Comparison of ENCODE assay signal across 1 cellular context in the genomic region with DNA sequence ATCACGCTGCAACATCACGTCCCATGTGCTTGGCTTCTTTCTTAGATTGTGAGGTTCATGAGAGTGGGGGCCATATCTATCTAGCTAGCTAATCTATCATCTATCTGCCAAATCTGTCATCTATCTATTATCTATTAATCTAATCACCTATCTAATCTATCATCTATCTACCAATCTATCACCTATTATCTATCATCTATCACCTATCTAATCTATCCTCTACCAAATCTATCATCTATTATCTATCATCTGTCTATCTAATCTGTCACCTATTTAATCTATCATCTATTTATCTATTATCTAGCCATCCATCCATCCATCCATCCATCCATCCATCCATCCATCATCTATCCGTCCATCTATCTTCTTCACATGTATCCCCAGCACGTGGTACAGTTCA.
TF ChIP-seq lines count a peak whose summit lies in the region.

No MANE protein-coding gene starts in this region.

TF ChIP-seq in H1, 55 proteins besides CTCF, POLR2A, EP300 and RAD21:
- TF ChIP-seq FOSL1 (IDR thresholded peaks at IDR 0.05; ENCODE audit: insufficient read depth, low read depth, low read length) (no peak), GABPA (IDR thresholded peaks at IDR 0.05; ENCODE audit: borderline replicate concordance, insufficient read depth, low read length) (no peak), EGR1 (IDR thresholded peaks at IDR 0.05; ENCODE audit: borderline replicate concordance, low read depth, low read length) (no peak), SP4 (IDR thresholded peaks at IDR 0.05; ENCODE audit: low read length) (no peak), PHF8 (conservative IDR thresholded peaks at IDR 0.05; ENCODE audit: low read depth, low read length) (no peak), RXRA (IDR thresholded peaks at IDR 0.05; ENCODE audit: insufficient read depth, low read depth, low read length) (no peak), KDM4A (IDR thresholded peaks at IDR 0.05; ENCODE audit: low read depth, low read length, severe bottlenecking) (no peak), TBP (IDR thresholded peaks at IDR 0.05; ENCODE audit: low read depth, low read length) (no peak), YY1 (IDR thresholded peaks at IDR 0.05; ENCODE audit: low read depth, low read length) (no peak), SIRT6 (IDR thresholded peaks at IDR 0.05; ENCODE audit: low read length) (no peak), TEAD4 (IDR thresholded peaks at IDR 0.05; ENCODE audit: low read depth, low read length) (no peak), ASH2L (IDR thresholded peaks at IDR 0.05; ENCODE audit: low read length) (no peak), POLR2AphosphoS5 (IDR thresholded peaks at IDR 0.05; ENCODE audit: low read depth, low read length) (no peak), SIX5 (IDR thresholded peaks at IDR 0.05; ENCODE audit: low read depth, low read length) (no peak), NANOG (IDR thresholded peaks at IDR 0.05; ENCODE audit: insufficient read depth, low read depth, low read length, poor library complexity, severe bottlenecking) (no peak), BRCA1 (IDR thresholded peaks at IDR 0.05; ENCODE audit: low read depth, low read length) (no peak)
